Comparison of ENCODE assay signal across 8 cellular contexts in genomic region chr2:181619511-181619910, GRCh38. TPM values are rescaled to one million over a fixed set of nuclear protein-coding genes. Genes with fewer than 3 reads are reported as not detected.
"Had no signal": no experiment of that assay in that cellular context is flagged by ENCODE, and none has a peak within 500 bp of the region (broad histone marks: within the 10 kb centered on the region; RNA-seq: fewer than 3 reads in every experiment).

No MANE protein-coding gene starts in this region.

- H3K4me3 ChIP-seq: GM23338 had no signal

- H3K27ac Mint-ChIP-seq: GM23338, H9, IgD-negative memory B cell had no signal

- H3K4me2 ChIP-seq: GM23338 had no signal

- DNase-seq: H9, HCEC 1CT, KBM-7 had no signal

- H3K4me1 Mint-ChIP-seq: GM23338, IgD-negative memory B cell had no signal

- H3K9me3 Mint-ChIP-seq: GM23338, H9, IgD-negative memory B cell had no signal

- H3K4me3 Mint-ChIP-seq: GM23338, H9, IgD-negative memory B cell had no signal

- ATAC-seq: GM23338, HepG2 had no signal

- H2AFZ ChIP-seq: GM23338 had no signal

RNA-seq across cellular contexts. Expression of gene CERKL, which starts 37.4 kb away (rescaled TPM):
- total RNA-seq: H1, H9, HepG2, HT1080 had no signal
- polyA plus RNA-seq: HepG2 had no signal
